Comparison of ENCODE assay signal across 15 cellular contexts in genomic region chr6:30113843-30114242, GRCh38. TPM values are rescaled to one million over a fixed set of nuclear protein-coding genes. Genes with fewer than 3 reads are reported as not detected.
DNase-seq lines count a peak whose midpoint lies in the region; ATAC-seq and TF ChIP-seq lines count a peak whose summit lies in the region.
"Had no signal": no experiment of that assay in that cellular context is flagged by ENCODE, and none has a peak within 500 bp of the region (broad histone marks: within the 10 kb centered on the region; RNA-seq: fewer than 3 reads in every experiment).

No MANE protein-coding gene starts in this region.

- ATAC-seq in left colon (peak; percentile 10), HG03097 (IDR thresholded peaks at IDR 0.05; ENCODE audit: low FRiP score, unreplicated experiment) (no peak)
- ATAC-seq: K562, PC-3 had no signal

- H3K4me2 ChIP-seq in PC-9: peak overlapping the region; percentile 71

- H3K4me3 ChIP-seq in PC-9 (peak overlapping the region; percentile 61), urinary bladder (ENCODE audit: low read depth, low read length) (no peak overlapping the region), vagina (no peak overlapping the region), WERI-Rb-1 (ENCODE audit: low read depth, low read length) (no peak overlapping the region)
- H3K4me3 ChIP-seq: K562, SJCRH30 had no signal

- POLR2A ChIA-PET in PC-9 (lab: Charles Lee; ENCODE audit: unreplicated experiment): no interaction called here

- H3K9me3 ChIP-seq in PC-9 (ENCODE audit: insufficient read depth, low read depth) (no peaks in the 10 kb centered on the region), vagina (no peaks in the 10 kb centered on the region), WERI-Rb-1 (ENCODE audit: severe bottlenecking) (peaks cover 3% of the 10 kb centered on the region)
- H3K9me3 ChIP-seq: SJCRH30 had no signal

- H3K36me3 ChIP-seq in PC-9 (ENCODE audit: low read depth) (no peaks in the 10 kb centered on the region; the same call in 1 of the 2 replicates), urinary bladder (ENCODE audit: insufficient read depth) (no peaks in the 10 kb centered on the region), vagina (no peaks in the 10 kb centered on the region), WERI-Rb-1 (no peaks in the 10 kb centered on the region)
- H3K36me3 ChIP-seq: SJCRH30 had no signal

- peaks cover 72% of the 10 kb centered on the region for H3K4me1 ChIP-seq in PC-9 (replicated peaks; ENCODE audit: insufficient read depth)
- no peaks in the 10 kb centered on the region for H3K4me1 ChIP-seq in urinary bladder (ENCODE audit: insufficient read depth)
- H3K4me1 ChIP-seq in vagina: no peaks in the 10 kb centered on the region
- H3K4me1 ChIP-seq: SJCRH30 had no signal

- H3K27me3 ChIP-seq in PC-9 (ENCODE audit: insufficient read depth, low read depth): no peaks in the 10 kb centered on the region
- no peaks in the 10 kb centered on the region for H3K27me3 ChIP-seq in vagina
- H3K27me3 ChIP-seq in WERI-Rb-1 (ENCODE audit: insufficient read depth, low read depth, severe bottlenecking): peaks cover 100% of the 10 kb centered on the region

- BruUV-seq in PC-9 (replicated peaks; lab: Mats Ljungman, UMichigan): no TSS peak

- H3K79me2 ChIP-seq in PC-9 (ENCODE audit: low read depth): peaks cover 38% of the 10 kb centered on the region

- intact Hi-C loops in PC-9 (cut with micrococcal nuclease; ENCODE audit: unreplicated experiment): no loop called here
- intact Hi-C loops in left colon (cut with DNase I, micrococcal nuclease): no loop called here
- intact Hi-C loops in vagina (cut with DNase I): no loop called here

- no peaks in the 10 kb centered on the region for H3K9me2 ChIP-seq in PC-9 (ENCODE audit: insufficient read depth)

- TF ChIP-seq CTCF in PC-9 (conservative IDR thresholded peaks at IDR 0.05) (no peak), vagina (IDR thresholded peaks at IDR 0.05) (no peak), WERI-Rb-1 (IDR thresholded peaks at IDR 0.05; ENCODE audit: low read depth, low read length) (no peak)

- peaks cover 39% of the 10 kb centered on the region for H3F3A ChIP-seq in PC-9 (ENCODE audit: insufficient read depth, low read depth)

- no peaks in the 10 kb centered on the region for H4K20me1 ChIP-seq in PC-9 (ENCODE audit: insufficient read depth)

- CTCF ChIA-PET in PC-9 (lab: Charles Lee): no interaction called here

- TF ChIP-seq POLR2A in vagina (IDR thresholded peaks at IDR 0.05): no peak

- H3K27ac ChIP-seq in PC-9 (peak overlapping the region; percentile 86), urinary bladder (ENCODE audit: low read depth) (peak overlapping the region; percentile 73), vagina (no peak overlapping the region), WERI-Rb-1 (no peak overlapping the region)
- H3K27ac ChIP-seq: SJCRH30 had no signal

- peak; percentile 57 for DNase-seq in HT-29 (ENCODE audit: low spot score)
- DNase-seq in PC-9: no peak
- no peak for DNase-seq in left colon
- DNase-seq in vagina (ENCODE audit: extremely low spot score in 2 of 2): no peak
- DNase-seq in WERI-Rb-1: no peak
- DNase-seq: GOT3, MV-4-11, NCI-H1694 treated with DMSO at 0.1 percent for 48 hours, NCI-H748 treated with DMSO at 0.1 percent for 48 hours, PC-3, SJCRH30 had no signal

- WGBS in urinary bladder: 40% methylated on average over 1 of the region's 1 CpG

- H2AFZ ChIP-seq in PC-9: peak overlapping the region; percentile 58; the same call in 1 of the 2 replicates

RNA-seq across cellular contexts. Expression of gene TRIM31, which starts 1.0 kb away (rescaled TPM):
- total RNA-seq in HT-29 (2014; rRNA removed; shearing (Covaris generic)): 112 and 119 TPM in 2 replicates
- total RNA-seq in PC-9 (2021): not detected in 2 replicates
- total RNA-seq in left colon: 100 to 1,000 TPM in 1 of 2 donors, 10 to 100 TPM in 1; 80.0 to 278 TPM
- 1.3 TPM for total RNA-seq in urinary bladder
- polyA plus RNA-seq in urinary bladder: 9.6 TPM
- total RNA-seq in vagina: not detected
- total RNA-seq: K562, NCI-H460, SJCRH30 had no signal
- polyA plus RNA-seq: K562 had no signal

RNA-seq across cellular contexts. Expression of gene TRIM40, which starts 22.1 kb away (rescaled TPM):
- not detected in 2 replicates for total RNA-seq in HT-29 (2014; rRNA removed; shearing (Covaris generic))
- not detected in 2 replicates for total RNA-seq in PC-9 (2021)
- total RNA-seq in left colon: 10 to 100 TPM; 13.2 to 30.7 TPM
- not detected for total RNA-seq in urinary bladder
- not detected for polyA plus RNA-seq in urinary bladder
- total RNA-seq in vagina: not detected
- total RNA-seq: K562, NCI-H460, PC-3, SJCRH30 had no signal

RNA-seq across cellular contexts. Expression of gene RNF39, which starts 38.3 kb away (rescaled TPM):
- total RNA-seq in HT-29 (2014; rRNA removed; shearing (Covaris generic)): 3.8 and 6.5 TPM in 2 replicates
- total RNA-seq in PC-9 (2021): 7.3 and 7.5 TPM in 2 replicates
- total RNA-seq in left colon: under 1 TPM in 1 of 2 donors, not detected in 1; 0.58 TPM
- total RNA-seq in urinary bladder: 0.11 TPM
- polyA plus RNA-seq in urinary bladder: 0.73 TPM
- 18.2 TPM for total RNA-seq in vagina
- total RNA-seq: K562, NCI-H460, SJCRH30 had no signal
- polyA plus RNA-seq: K562 had no signal

RNA-seq across cellular contexts. Expression of gene PPP1R11, which starts 46.8 kb away (rescaled TPM):
- total RNA-seq in HT-29 (2014; rRNA removed; shearing (Covaris generic)): 44.2 and 49.3 TPM in 2 replicates
- total RNA-seq in PC-9 (2021) (48.3 and 49.3 TPM in 2 replicates), left colon (10 to 100 TPM; 89.5 to 92.9 TPM), urinary bladder (13.5 TPM), vagina (19.6 TPM)
- polyA plus RNA-seq in urinary bladder: 78.7 TPM

RNA-seq across cellular contexts. Expression of gene TRIM10, which starts 47.2 kb away (rescaled TPM):
- total RNA-seq in HT-29 (2014; rRNA removed; shearing (Covaris generic)): 1.2 and 2.1 TPM in 2 replicates
- total RNA-seq in PC-9 (2021): not detected in 2 replicates
- 1 to 10 TPM; 5.6 to 6.3 TPM for total RNA-seq in left colon
- total RNA-seq in urinary bladder: 0.42 TPM
- not detected for polyA plus RNA-seq in urinary bladder
- not detected for total RNA-seq in vagina
- total RNA-seq: NCI-H460, PC-3, SJCRH30 had no signal

Comparison
In these comparisons a context has a peak if more than half of its experiments do, and no peak if none do; other contexts are left out.
1. H3K27ac ChIP-seq: peak in PC-9 (single experiment) and urinary bladder (single experiment); none in vagina (single experiment) and WERI-Rb-1 (single experiment).
2. RNA of gene TRIM31, which starts 1.0 kb away (total RNA-seq): 80.0 to 278 TPM in left colon and 112 to 119 TPM in HT-29; 1.3 TPM in urinary bladder (single experiment), not detected in PC-9 and not detected in vagina (single experiment); every median in the first group is over 10 times any median in the second.
3. RNA of gene TRIM40, which starts 22.1 kb away (total RNA-seq): 13.2 to 30.7 TPM in left colon; not detected in HT-29, not detected in PC-9, not detected in urinary bladder (single experiment) and not detected in vagina (single experiment); every median in the first group is over 10 times any median in the second.